Comparison of ENCODE assay signal across 8 cellular contexts in genomic region chr7:106717997-106718871, GRCh38. TPM values are rescaled to one million over a fixed set of nuclear protein-coding genes. Genes with fewer than 3 reads are reported as not detected.
A peak's percentile ranks its signal among the peaks of the same experiment; 100 is the strongest.
DNase-seq lines count a peak whose midpoint lies in the region; ATAC-seq, FAIRE-seq and TF ChIP-seq lines count a peak whose summit lies in the region.

No MANE protein-coding gene starts in this region.

- H3K9me3 ChIP-seq in CD4-positive, alpha-beta T cell (ENCODE audit: control insufficient read depth, low read length): no peaks in the 10 kb centered on the region

- no peaks in the 10 kb centered on the region for H3K4me1 Mint-ChIP-seq in CD4-positive, alpha-beta T cell (ENCODE audit: low read depth)
- peaks cover 22% of the 10 kb centered on the region for H3K4me1 Mint-ChIP-seq in stimulated activated effector memory CD8-positive, alpha-beta T cell treated with anti-CD3 and anti-CD28 coated beads, Interleukin-12 subunit alpha, Interleukin-12 subunit beta, amount 100 ng/mL, for 72 hours

- H3K9me3 Mint-ChIP-seq in CD4-positive, alpha-beta T cell: no peaks in the 10 kb centered on the region
- H3K9me3 Mint-ChIP-seq in stimulated activated effector memory CD8-positive, alpha-beta T cell treated with anti-CD3 and anti-CD28 coated beads, Interleukin-12 subunit alpha, Interleukin-12 subunit beta, amount 100 ng/mL, for 72 hours: no peaks in the 10 kb centered on the region

- no peaks in the 10 kb centered on the region for H3K36me3 Mint-ChIP-seq in CD4-positive, alpha-beta T cell (ENCODE audit: low read depth)
- H3K36me3 Mint-ChIP-seq in stimulated activated effector memory CD8-positive, alpha-beta T cell treated with anti-CD3 and anti-CD28 coated beads, Interleukin-12 subunit alpha, Interleukin-12 subunit beta, amount 100 ng/mL, for 72 hours: no peaks in the 10 kb centered on the region

- ATAC-seq in CD4-positive, alpha-beta T cell (ENCODE audit: poor library complexity): peak; percentile 97
- ATAC-seq in GM21381 (IDR thresholded peaks at IDR 0.05; ENCODE audit: unreplicated experiment): peak; percentile 69
- ATAC-seq in stimulated activated effector memory CD8-positive, alpha-beta T cell treated with anti-CD3 and anti-CD28 coated beads, Interleukin-12 subunit alpha, Interleukin-12 subunit beta, amount 100 ng/mL, for 72 hours: peak; percentile 99

- H3K27ac ChIP-seq in CD4-positive, alpha-beta T cell (ENCODE audit: low read depth, low read length): no peak overlapping the region
- H3K27ac ChIP-seq in brain microvascular endothelial cell: peak overlapping the region; percentile 92

- no peaks in the 10 kb centered on the region for H3K27me3 Mint-ChIP-seq in CD4-positive, alpha-beta T cell

- TF ChIP-seq CTCF in CD4-positive, alpha-beta T cell (IDR thresholded peaks at IDR 0.05): no peak
- no peak for TF ChIP-seq CTCF in brain microvascular endothelial cell (IDR thresholded peaks at IDR 0.05; ENCODE audit: low read depth, low read length, missing control alignments)

- no peak for FAIRE-seq in HTR-8/SVneo (lab: Jason Lieb, UNC)

- no peak overlapping the region for H3K4me3 ChIP-seq in brain microvascular endothelial cell (ENCODE audit: low read depth, low read length)

- CTCF ChIA-PET in CD4-positive, alpha-beta T cell (lab: Charles Lee): interaction anchor here (1.4 to 3.5 kb wide), 3 partner anchors 11 to 58 kb away, joined by 3 to 19 read pairs (median 5); partner anchors contain the start of gene CCDC71L

- in situ Hi-C loops in brain microvascular endothelial cell (cut with HindIII; ENCODE audit: low pct_ligation_motif_present, low sequenced_read_pairs): no loop called here

- peak in 6 of 10 experiments; percentile 22 to 49 (median 31) for DNase-seq in CD4-positive, alpha-beta T cell
- DNase-seq in HTR-8/SVneo (ENCODE audit: insufficient read length, low spot score): peak; percentile 59
- DNase-seq in T-helper 22 cell (ENCODE audit: low read depth): peak; percentile 47
- DNase-seq in brain microvascular endothelial cell: peak; percentile 95
- peak; percentile 95 to 97 for DNase-seq in lung microvascular endothelial cell (ENCODE audit: low read depth in 2 of 2)
- DNase-seq in stimulated activated effector memory CD8-positive, alpha-beta T cell treated with anti-CD3 and anti-CD28 coated beads, Interleukin-12 subunit alpha, Interleukin-12 subunit beta, amount 100 ng/mL, for 72 hours (ENCODE audit: low spot score in 2 of 2): peak; percentile 38 to 76
- no peak for DNase-seq in NCI-H2171 (lab: John Stamatoyannopoulos, UW)

- H3K27me3 ChIP-seq in CD4-positive, alpha-beta T cell (ENCODE audit: control insufficient read depth, insufficient read depth, low read length): no peaks in the 10 kb centered on the region
- no peaks in the 10 kb centered on the region for H3K27me3 ChIP-seq in brain microvascular endothelial cell (replicated peaks)

- intact Hi-C loops in CD4-positive, alpha-beta T cell (cut with DNase I, micrococcal nuclease): no loop called here

- POLR2A ChIA-PET in CD4-positive, alpha-beta T cell (lab: Charles Lee): interaction anchor here (0.8 to 2.4 kb wide), 4 partner anchors 14 to 449 kb away, joined by 3 to 16 read pairs (median 4); partner anchors contain the start of genes CCDC71L and NAMPT

- no peaks in the 10 kb centered on the region for H3K36me3 ChIP-seq in brain microvascular endothelial cell (replicated peaks)

- no peak overlapping the region for H3K27ac Mint-ChIP-seq in CD4-positive, alpha-beta T cell
- H3K27ac Mint-ChIP-seq in stimulated activated effector memory CD8-positive, alpha-beta T cell treated with anti-CD3 and anti-CD28 coated beads, Interleukin-12 subunit alpha, Interleukin-12 subunit beta, amount 100 ng/mL, for 72 hours: no peak overlapping the region

- H3K4me3 Mint-ChIP-seq in CD4-positive, alpha-beta T cell: no peak overlapping the region
- no peak overlapping the region for H3K4me3 Mint-ChIP-seq in stimulated activated effector memory CD8-positive, alpha-beta T cell treated with anti-CD3 and anti-CD28 coated beads, Interleukin-12 subunit alpha, Interleukin-12 subunit beta, amount 100 ng/mL, for 72 hours

RNA-seq across cellular contexts. Expression of gene CCDC71L, which starts 57.3 kb away (rescaled TPM):
- 1 to 10 TPM; 9.5 to 9.8 TPM for total RNA-seq in CD4-positive, alpha-beta T cell
- total RNA-seq in lung microvascular endothelial cell: 38.4 and 101 TPM in 2 replicates
